ENCODE assay signal across 8 cellular contexts in genomic region chr17:75721463-75722011, GRCh38. TPM values are rescaled to one million over a fixed set of nuclear protein-coding genes. Genes with fewer than 3 reads are reported as not detected.
DNase-seq lines count a peak whose midpoint lies in the region; ATAC-seq and TF ChIP-seq lines count a peak whose summit lies in the region.

No MANE protein-coding gene starts in this region.

- no peak for DNase-seq in Caco-2
- DNase-seq in cardiac muscle cell (ENCODE audit: low read depth in 1 of 2, low spot score in 1 of 2): no peak
- DNase-seq in prostate gland (ENCODE audit: low spot score): no peak
- no peak for DNase-seq in NCI-H2196 treated with DMSO at 0.1 percent for 48 hours (lab: John Stamatoyannopoulos, UW; ENCODE audit: unreplicated experiment)

- H3K4me1 ChIP-seq in Caco-2 (peaks cover 25% of the 10 kb centered on the region), cardiac muscle cell (ENCODE audit: low read depth) (no peaks in the 10 kb centered on the region), prostate gland (replicated peaks) (peaks cover 2% of the 10 kb centered on the region)

- POLR2A ChIA-PET in Caco-2 (lab: Charles Lee): interaction anchor here (0.5 to 1.5 kb wide), 4 partner anchors 23 to 634 kb away, joined by 3 to 16 read pairs (median 4); partner anchors contain the start of genes RECQL5 and SLC16A5

- H3K9me3 Mint-ChIP-seq in Caco-2 (ENCODE audit: unreplicated experiment): no peaks in the 10 kb centered on the region

- no peaks in the 10 kb centered on the region for H3K27me3 Mint-ChIP-seq in Caco-2 (ENCODE audit: insufficient read depth, unreplicated experiment)

- H3K27me3 ChIP-seq in Caco-2 (replicated peaks; ENCODE audit: control insufficient read depth, insufficient read depth, low read length) (no peaks in the 10 kb centered on the region), cardiac muscle cell (peaks cover 66% of the 10 kb centered on the region), prostate gland (replicated peaks; ENCODE audit: insufficient read depth) (no peaks in the 10 kb centered on the region)

- peak; percentile 72 for ATAC-seq in SK-N-SH treated with all-trans-retinoic acid at 6 μM for 48 hours
- ATAC-seq in GM21381 (IDR thresholded peaks at IDR 0.05; ENCODE audit: unreplicated experiment): no peak
- ATAC-seq in GM18505 (IDR thresholded peaks at IDR 0.05; ENCODE audit: unreplicated experiment): no peak
- no peak for ATAC-seq in HG03460 (IDR thresholded peaks at IDR 0.05; ENCODE audit: unreplicated experiment)

- peaks cover 22% of the 10 kb centered on the region for H3K36me3 Mint-ChIP-seq in Caco-2 (ENCODE audit: insufficient read depth, unreplicated experiment)

- no peaks in the 10 kb centered on the region for H3K9me3 ChIP-seq in Caco-2
- no peaks in the 10 kb centered on the region for H3K9me3 ChIP-seq in cardiac muscle cell (ENCODE audit: low read depth)
- no peaks in the 10 kb centered on the region for H3K9me3 ChIP-seq in prostate gland

- CTCF ChIA-PET in Caco-2 (lab: Charles Lee): interaction anchor here (0.6 to 2.5 kb wide), 11 partner anchors 8 to 88 kb away, joined by 4 to 24 read pairs (median 4); partner anchors contain the start of genes GALK1 and SMIM5

- H3K4me3 ChIP-seq in Caco-2 (ENCODE audit: low read depth, low read length): peak overlapping the region; percentile 91
- H3K4me3 ChIP-seq in cardiac muscle cell: peak overlapping the region; percentile 23
- H3K4me3 ChIP-seq in prostate gland: peak overlapping the region; percentile 34 to 53

- 0 out of 2 replicates have a peak, but pooled peaks cover 2% of the 10 kb centered on the region for H3K36me3 ChIP-seq in Caco-2 (ENCODE audit: control insufficient read depth, insufficient read depth, low read length)
- H3K36me3 ChIP-seq in cardiac muscle cell: no peaks in the 10 kb centered on the region
- H3K36me3 ChIP-seq in prostate gland: no peaks in the 10 kb centered on the region

- H3K27ac ChIP-seq in cardiac muscle cell (no peak overlapping the region), prostate gland (peak overlapping the region; percentile 70 to 82)

- H3K4me3 Mint-ChIP-seq in Caco-2 (ENCODE audit: unreplicated experiment): peak overlapping the region; percentile 86

- H3K4me1 Mint-ChIP-seq in Caco-2 (ENCODE audit: low read depth, unreplicated experiment): peaks cover 19% of the 10 kb centered on the region

- TSS peak; percentile 47 for BruUV-seq in Caco-2 (replicated peaks; lab: Mats Ljungman, UMichigan)

- WGBS in prostate gland: 14% methylated on average over 26 of the region's 33 CpGs

- TF ChIP-seq CTCF in Caco-2 (IDR thresholded peaks at IDR 0.05; ENCODE audit: insufficient read depth in 1 of 2, low read depth in 1 of 2, low read length in 1 of 2, severe bottlenecking in 1 of 2, unreplicated experiment in 1 of 2) (no peak), cardiac muscle cell (IDR thresholded peaks at IDR 0.05; ENCODE audit: low read depth, low read length) (no peak), prostate gland (IDR thresholded peaks at IDR 0.05) (no peak)

- H3K27ac Mint-ChIP-seq in Caco-2 (ENCODE audit: unreplicated experiment): peak overlapping the region; percentile 85

- intact Hi-C loops in Caco-2 (cut with micrococcal nuclease; ENCODE audit: unreplicated experiment) (loop anchor here (2.0 kb wide), 2 partner anchors 47 to 75 kb away; a partner anchor contains a TSS), prostate gland (cut with DNase I) (no loop called here)

- TF ChIP-seq POLR2A in prostate gland (IDR thresholded peaks at IDR 0.05) (no peak), GM18505 (IDR thresholded peaks at IDR 0.05; ENCODE audit: borderline replicate concordance, extremely low read depth, insufficient read depth, insufficient read length) (no peak)

TF ChIP-seq in SK-N-SH treated with all-trans-retinoic acid at 6 μM for 48 hours, 23 proteins besides CTCF, POLR2A, EP300 and RAD21:
- TF ChIP-seq TCF4 (CRISPR knock-in tag; IDR thresholded peaks at IDR 0.05; ENCODE audit: borderline replicate concordance): no peak
- TF ChIP-seq ZFP3 (CRISPR knock-in tag; IDR thresholded peaks at IDR 0.05): no peak
- no peak for TF ChIP-seq TOX (CRISPR knock-in tag; IDR thresholded peaks at IDR 0.05; ENCODE audit: borderline replicate concordance)
- TF ChIP-seq POU6F1 (CRISPR knock-in tag; IDR thresholded peaks at IDR 0.05; ENCODE audit: borderline replicate concordance, low read depth): no peak
- TF ChIP-seq ISL1 (CRISPR knock-in tag; IDR thresholded peaks at IDR 0.05): no peak
- no peak for TF ChIP-seq BACH2 (CRISPR knock-in tag; IDR thresholded peaks at IDR 0.05; ENCODE audit: borderline replicate concordance)
- TF ChIP-seq ZNF8 (CRISPR knock-in tag; IDR thresholded peaks at IDR 0.05): no peak
TF ChIP-seq in SK-N-SH treated with all-trans-retinoic acid at 6 μM for 48 hours: peak in this region for 0.

RNA-seq across cellular contexts. Expression of gene ITGB4, which starts 0.3 kb away (rescaled TPM):
- 50.8 and 55.4 TPM in 2 replicates for total RNA-seq in Caco-2 (2022)
- total RNA-seq in cardiac muscle cell: 0.09 and 0.21 TPM in 2 replicates
- 0.40 and 1.6 TPM in 2 replicates for polyA plus RNA-seq in cardiac muscle cell
- 100 to 1,000 TPM in 1 of 2 donors, 10 to 100 TPM in 1; 81.0 to 105 TPM for total RNA-seq in prostate gland

RNA-seq across cellular contexts. Expression of gene GALK1, which starts 43.5 kb away (rescaled TPM):
- total RNA-seq in Caco-2 (2022) (41.1 and 45.0 TPM in 2 replicates), cardiac muscle cell (35.1 and 54.0 TPM in 2 replicates), prostate gland (10 to 100 TPM; 28.1 to 28.5 TPM)
- 42.4 and 74.4 TPM in 2 replicates for polyA plus RNA-seq in cardiac muscle cell

RNA-seq across cellular contexts. Expression of gene SAP30BP, which starts 54.4 kb away (rescaled TPM):
- total RNA-seq in Caco-2 (2022): 119 and 126 TPM in 2 replicates
- total RNA-seq in cardiac muscle cell: 40.1 and 50.8 TPM in 2 replicates
- polyA plus RNA-seq in cardiac muscle cell: 106 and 134 TPM in 2 replicates
- total RNA-seq in prostate gland: 10 to 100 TPM; 50.4 to 72.3 TPM

RNA-seq across cellular contexts. Expression of gene RECQL5, which starts 54.6 kb away (rescaled TPM):
- 67.0 and 67.7 TPM in 2 replicates for total RNA-seq in Caco-2 (2022)
- total RNA-seq in cardiac muscle cell: 21.0 and 43.1 TPM in 2 replicates
- polyA plus RNA-seq in cardiac muscle cell: 28.6 and 47.4 TPM in 2 replicates
- total RNA-seq in prostate gland: 100 to 1,000 TPM in 1 of 2 donors, 10 to 100 TPM in 1; 33.6 to 132 TPM

Comparison
In these comparisons a context has a peak if more than half of its experiments do, and no peak if none do; other contexts are left out.
1. H3K4me3 ChIP-seq: peak in every context shown above with its lines; median percentile 91 in Caco-2; 44 in prostate gland; 23 in cardiac muscle cell.
2. RNA of gene ITGB4, which starts 0.3 kb away (total RNA-seq): 81.0 to 105 TPM in prostate gland and 50.8 to 55.4 TPM in Caco-2; 0.09 to 0.21 TPM in cardiac muscle cell; every median in the first group is over 10 times any median in the second.